ENCODE assay signal across 18 cellular contexts in genomic region chr1:36656271-36656670, GRCh38.
"Had no signal": no experiment of that assay in that cellular context is flagged by ENCODE, and none has a peak within 500 bp of the region (broad histone marks: within the 10 kb centered on the region; RNA-seq: fewer than 3 reads in every experiment).

No MANE protein-coding gene starts in this region.

- H3K4me3 ChIP-seq: lung, mucosa of descending colon, prostate gland, right atrium auricular region, skin epidermis, spleen, tibial artery had no signal

- ATAC-seq: effector memory CD8-positive, alpha-beta T cell; left ventricle myocardium superior; mucosa of descending colon; natural killer cell treated with Interleukin-12 subunit alpha and Interleukin-12 subunit beta and Interleukin-15 and Interleukin-18, amount 100 ng/mL, for 72 hours; stimulated activated naive CD8-positive, alpha-beta T cell treated with anti-CD3 and anti-CD28 coated beads, Interleukin-15, amount 100 ng/mL, for 72 hours had no signal

- H3K9me3 ChIP-seq: mucosa of descending colon, prostate gland, right atrium auricular region, spleen, tibial artery had no signal

- H3K36me3 ChIP-seq: prostate gland, right atrium auricular region, spleen, tibial artery had no signal

- H3K27me3 ChIP-seq: right atrium auricular region had no signal

- H3K9ac ChIP-seq: parathyroid adenoma had no signal

- H3K79me2 ChIP-seq: parathyroid adenoma had no signal

- H2AFZ ChIP-seq: parathyroid adenoma had no signal

- H3K27ac ChIP-seq: parathyroid adenoma, prostate gland, right atrium auricular region, skin epidermis, spleen, tibial artery had no signal

- H3K4me1 ChIP-seq: parathyroid adenoma, prostate gland, right atrium auricular region, spleen, tibial artery had no signal

- DNase-seq: cortex of kidney; effector memory CD8-positive, alpha-beta T cell; left ventricle myocardium superior; mucosa of descending colon; naive B cell; spleen; stimulated activated CD4-positive, alpha-beta T cell treated with anti-CD3 and anti-CD28 coated beads, Interleukin-4, amount 100 ng/mL, for 4 hours; stimulated activated naive CD4-positive, alpha-beta T cell; stimulated activated naive CD8-positive, alpha-beta T cell treated with anti-CD3 and anti-CD28 coated beads, Interleukin-15, amount 100 ng/mL, for 72 hours had no signal

- FAIRE-seq: frontal cortex, keratinocyte had no signal
